ENCODE assay signal across 23 cellular contexts in genomic region chr5:20077186-20077585, GRCh38.
DNase-seq lines count a peak whose midpoint lies in the region; ATAC-seq, FAIRE-seq and TF ChIP-seq lines count a peak whose summit lies in the region.
"Had no signal": no experiment of that assay in that cellular context is flagged by ENCODE, and none has a peak within 500 bp of the region (broad histone marks: within the 10 kb centered on the region; RNA-seq: fewer than 3 reads in every experiment).

No MANE protein-coding gene starts in this region.

- H3K4ac ChIP-seq in IMR-90 (ENCODE audit: low read depth, low read length) = no peak overlapping the region

- H3K27me3 ChIP-seq in ACC112 (ENCODE audit: insufficient read depth, low read length) (no peaks in the 10 kb centered on the region), IMR-90 (ENCODE audit: control insufficient read depth, insufficient read depth, low read length) (no peaks in the 10 kb centered on the region)
- H3K27me3 ChIP-seq: BE2C; BLaER1 treated with 17β-estradiol and CSF1 and Interleukin-3, amounts not matched to agents 10 nM and 100 nM had no signal

- TF ChIP-seq EP300 in A549 (IDR thresholded peaks at IDR 0.05) = no peak

- H3K4me3 ChIP-seq in A549 (no peak overlapping the region), ACC112 (ENCODE audit: low read depth, low read length) (no peak overlapping the region), IMR-90 (ENCODE audit: insufficient read depth, low read depth, low read length) (no peak overlapping the region)
- H3K4me3 ChIP-seq: BLaER1 treated with 17β-estradiol and CSF1 and Interleukin-3, amounts not matched to agents 10 nM and 100 nM; GM12878; GM23248; HAP-1 had no signal

- H2BK5ac ChIP-seq in IMR-90 (ENCODE audit: low read depth, low read length, poor library complexity, severe bottlenecking) = no peak overlapping the region

- no peak overlapping the region for H2AK9ac ChIP-seq in IMR-90 (replicated peaks; ENCODE audit: low read depth, low read length, poor library complexity)

- TF ChIP-seq RAD21 in A549 (conservative IDR thresholded peaks at IDR 0.05 in 1 of 2, IDR thresholded peaks at IDR 0.05 in 1 of 2) = no peak
- no peak for TF ChIP-seq RAD21 in IMR-90 (IDR thresholded peaks at IDR 0.05; ENCODE audit: low read length)

- TF ChIP-seq CTCF in A549 (IDR thresholded peaks at IDR 0.05) (no peak), IMR-90 (conservative IDR thresholded peaks at IDR 0.05; ENCODE audit: low read depth, low read length) (no peak)

- 25% methylated on average over 2 of the region's 2 CpGs for WGBS in A549 (ENCODE audit: missing lambda C conversion rate)
- WGBS in IMR-90 (ENCODE audit: extremely low coverage in 2 of 2, insufficient read length in 1 of 2), 2 experiments = no CpG with 5 or more reads among the region's 2 CpGs

- intact Hi-C loops in IMR-90 (cut with micrococcal nuclease) = no loop called here

- dilution Hi-C loops in IMR-90 (cut with HindIII; ENCODE audit: low sequenced_read_pairs, unreplicated experiment) = no loop called here

- no peaks in the 10 kb centered on the region for H4K20me1 ChIP-seq in IMR-90 (ENCODE audit: insufficient read depth, low read length)
- H4K20me1 ChIP-seq: BLaER1 treated with 17β-estradiol and CSF1 and Interleukin-3, amounts not matched to agents 10 nM and 100 nM had no signal

- FAIRE-seq in A549 (lab: Jason Lieb, UNC) = no peak
- FAIRE-seq: D721Med, GM12878 had no signal

- H4K8ac ChIP-seq in IMR-90 (ENCODE audit: low read depth in 2 of 2, low read length in 2 of 2) = no peak overlapping the region

- no peaks in the 10 kb centered on the region for H3K79me1 ChIP-seq in IMR-90 (ENCODE audit: low read depth in 1 of 2, low read length in 2 of 2)

- H3K4me2 ChIP-seq in A549 (no peak overlapping the region), IMR-90 (ENCODE audit: low read depth, low read length) (no peak overlapping the region)
- H3K4me2 ChIP-seq: BLaER1 treated with 17β-estradiol and CSF1 and Interleukin-3, amounts not matched to agents 10 nM and 100 nM had no signal

- no peaks in the 10 kb centered on the region for H3K9me3 ChIP-seq in A549
- no peaks in the 10 kb centered on the region for H3K9me3 ChIP-seq in IMR-90 (ENCODE audit: control insufficient read depth, insufficient read depth, low read length)
- H3K9me3 ChIP-seq: BE2C; BLaER1 treated with 17β-estradiol and CSF1 and Interleukin-3, amounts not matched to agents 10 nM and 100 nM; HAP-1 had no signal

- no peak overlapping the region for H4K91ac ChIP-seq in IMR-90 (ENCODE audit: insufficient read depth, low read depth, low read length)

- H2AFZ ChIP-seq in ACC112 (ENCODE audit: low read length, unreplicated experiment) (peak overlapping the region; percentile 13), IMR-90 (replicated peaks; ENCODE audit: low read length, poor library complexity) (no peak overlapping the region)
- H2AFZ ChIP-seq: GM23248 had no signal

- H3K9ac ChIP-seq in IMR-90 (ENCODE audit: low read depth, low read length) = no peak overlapping the region
- H3K9ac ChIP-seq: BLaER1 treated with 17β-estradiol and CSF1 and Interleukin-3, amounts not matched to agents 10 nM and 100 nM; GM23248 had no signal

- H3K18ac ChIP-seq in IMR-90 (ENCODE audit: low read depth, low read length) = no peak overlapping the region

- POLR2A ChIA-PET in A549 (lab: Yijun Ruan, JAX) (no interaction called here), IMR-90 (lab: Charles Lee; ENCODE audit: unreplicated experiment) (no interaction called here)

- no peaks in the 10 kb centered on the region for H3K79me2 ChIP-seq in ACC112 (ENCODE audit: control insufficient read depth, insufficient read depth, low read length, unreplicated experiment)

- BruUV-seq in IMR-90 (replicated peaks; lab: Mats Ljungman, UMichigan) = no TSS peak

- H3K27ac ChIP-seq in A549 = no peak overlapping the region
- no peak overlapping the region for H3K27ac ChIP-seq in ACC112 (ENCODE audit: low read depth, low read length)
- no peak overlapping the region for H3K27ac ChIP-seq in IMR-90 (ENCODE audit: insufficient read depth, low read length)
- H3K27ac ChIP-seq: BLaER1 treated with 17β-estradiol and CSF1 and Interleukin-3, amounts not matched to agents 10 nM and 100 nM; GM23248 had no signal

- no peak overlapping the region for H3K14ac ChIP-seq in IMR-90 (replicated peaks; ENCODE audit: low read depth, low read length)

- ATAC-seq in A549 (no peak), IMR-90 (ENCODE audit: low read depth) (no peak), GM18907 (IDR thresholded peaks at IDR 0.05; ENCODE audit: unreplicated experiment) (no peak), HG03280 (IDR thresholded peaks at IDR 0.05; ENCODE audit: unreplicated experiment) (no peak), SK-N-SH treated with all-trans-retinoic acid at 6 μM for 48 hours (no peak)
- ATAC-seq: GM12878 had no signal

- no peaks in the 10 kb centered on the region for H3K4me1 ChIP-seq in A549
- H3K4me1 ChIP-seq in ACC112 (ENCODE audit: control insufficient read depth, insufficient read depth, low read length, unreplicated experiment) = peaks cover 11% of the 10 kb centered on the region
- H3K4me1 ChIP-seq in IMR-90 (ENCODE audit: control insufficient read depth, insufficient read depth, low read length) = no peaks in the 10 kb centered on the region
- H3K4me1 ChIP-seq: BE2C; BLaER1 treated with 17β-estradiol and CSF1 and Interleukin-3, amounts not matched to agents 10 nM and 100 nM; HAP-1 had no signal

- H3K23ac ChIP-seq in IMR-90 (ENCODE audit: low read depth, low read length) = no peak overlapping the region

- H3K36me3 ChIP-seq in ACC112 (ENCODE audit: insufficient read depth, low read length) = no peaks in the 10 kb centered on the region
- H3K36me3 ChIP-seq in IMR-90 (ENCODE audit: control insufficient read depth, insufficient read depth, low read length) = no peaks in the 10 kb centered on the region
- H3K36me3 ChIP-seq: BE2C; BLaER1 treated with 17β-estradiol and CSF1 and Interleukin-3, amounts not matched to agents 10 nM and 100 nM; HAP-1 had no signal

- CTCF ChIA-PET in A549 (lab: Yijun Ruan, JAX) = no interaction called here
- CTCF ChIA-PET in IMR-90 (lab: Yijun Ruan, JAX) = no interaction called here

- no peak overlapping the region for H2BK20ac ChIP-seq in IMR-90 (ENCODE audit: low read depth, low read length)

- no peak overlapping the region for H4K5ac ChIP-seq in IMR-90 (ENCODE audit: low read depth, low read length)

- H3K56ac ChIP-seq in IMR-90 (ENCODE audit: extremely low read depth, insufficient read depth, low read length) = no peak overlapping the region

- DNase-seq in A549 (ENCODE audit: low read depth in 1 of 2, low spot score in 1 of 2) = no peak
- no peak for DNase-seq in IMR-90
- peak; percentile 4 for DNase-seq in left kidney (ENCODE audit: low read depth, low spot score)
- DNase-seq in NCI-H146 treated with DMSO at 0.1 percent for 48 hours (lab: John Stamatoyannopoulos, UW; ENCODE audit: unreplicated experiment) = no peak
- DNase-seq: ACHN; AML-193; BE2C; CD4-positive, alpha-beta T cell; CD8-positive, alpha-beta memory T cell; DMS 273 treated with DMSO at 0.1 percent for 48 hours; DMS79; EL; GDM1; GM23248; HFFc6 had no signal

- H3K9me1 ChIP-seq in IMR-90 (ENCODE audit: insufficient read depth, low read length) = no peaks in the 10 kb centered on the region

- no peak overlapping the region for H2BK120ac ChIP-seq in IMR-90 (ENCODE audit: low read depth, low read length)

- no peak overlapping the region for H2AK5ac ChIP-seq in IMR-90 (ENCODE audit: low read depth, low read length)

- no peak overlapping the region for H2BK15ac ChIP-seq in IMR-90 (ENCODE audit: low read depth, low read length)

- no peak for TF ChIP-seq POLR2A in A549 (IDR thresholded peaks at IDR 0.05; ENCODE audit: low read length)
- TF ChIP-seq POLR2A in IMR-90 (IDR thresholded peaks at IDR 0.05; ENCODE audit: low read depth, low read length) = no peak

- in situ Hi-C loops in IMR-90 (cut with MboI; ENCODE audit: low sequenced_read_pairs) = no loop called here

TF ChIP-seq in A549, 52 proteins besides CTCF, POLR2A, EP300 and RAD21:
- TF ChIP-seq MAFK (IDR thresholded peaks at IDR 0.05; ENCODE audit: partially characterized antibody) (peak; percentile 62), RNF2 (IDR thresholded peaks at IDR 0.05; ENCODE audit: borderline replicate concordance, low read depth) (no peak)

TF ChIP-seq in IMR-90, 13 proteins besides CTCF, POLR2A, EP300 and RAD21:
- peak; percentile 35; the same call in 1 of the 2 replicates for TF ChIP-seq MAFK (IDR thresholded peaks at IDR 0.05; ENCODE audit: low read depth, low read length)
- no peak for TF ChIP-seq BHLHE40 (IDR thresholded peaks at IDR 0.05; ENCODE audit: low read depth, low read length)
- TF ChIP-seq USF2 (IDR thresholded peaks at IDR 0.05; ENCODE audit: low read depth, low read length) = no peak

TF ChIP-seq in SK-N-SH treated with all-trans-retinoic acid at 6 μM for 48 hours, 23 proteins besides CTCF, POLR2A, EP300 and RAD21 (continues in another document):
- no peak for TF ChIP-seq ZFP30 (CRISPR knock-in tag; IDR thresholded peaks at IDR 0.05)
- no peak for TF ChIP-seq ARNTL (CRISPR knock-in tag; IDR thresholded peaks at IDR 0.05; ENCODE audit: borderline replicate concordance, low read depth)
- TF ChIP-seq GLIS3 (CRISPR knock-in tag; IDR thresholded peaks at IDR 0.05) = no peak
- no peak for TF ChIP-seq RARB (CRISPR knock-in tag; IDR thresholded peaks at IDR 0.05)
- no peak for TF ChIP-seq ISL1 (CRISPR knock-in tag; IDR thresholded peaks at IDR 0.05)
- TF ChIP-seq TOX (CRISPR knock-in tag; IDR thresholded peaks at IDR 0.05; ENCODE audit: borderline replicate concordance) = no peak
- TF ChIP-seq ZFP3 (CRISPR knock-in tag; IDR thresholded peaks at IDR 0.05) = no peak
- TF ChIP-seq TSHZ2 (CRISPR knock-in tag; IDR thresholded peaks at IDR 0.05) = no peak
